ENCODE assay signal across 8 cellular contexts in genomic region chr7:19122018-19122588, GRCh38. TPM values are rescaled to one million over a fixed set of nuclear protein-coding genes. Genes with fewer than 3 reads are reported as not detected.
DNase-seq lines count a peak whose midpoint lies in the region; ATAC-seq and TF ChIP-seq lines count a peak whose summit lies in the region.

No MANE protein-coding gene starts in this region.

- dilution Hi-C loops in IMR-90 (cut with HindIII; ENCODE audit: low sequenced_read_pairs, unreplicated experiment): no loop called here

- H4K20me1 ChIP-seq in IMR-90 (ENCODE audit: insufficient read depth, low read length): no peaks in the 10 kb centered on the region

- H2AFZ ChIP-seq in IMR-90 (replicated peaks; ENCODE audit: low read length, poor library complexity): no peak overlapping the region

- no peak overlapping the region for H3K4me3 ChIP-seq in IMR-90 (ENCODE audit: insufficient read depth, low read depth, low read length)
- H3K4me3 ChIP-seq in stomach: no peak overlapping the region

- TF ChIP-seq EP300 in stomach (IDR thresholded peaks at IDR 0.05): no peak

- no peaks in the 10 kb centered on the region for H3K36me3 ChIP-seq in IMR-90 (ENCODE audit: control insufficient read depth, insufficient read depth, low read length)
- H3K36me3 ChIP-seq in stomach: no peaks in the 10 kb centered on the region

- no peak overlapping the region for H3K4me3 Mint-ChIP-seq in glutamatergic neuron (ENCODE audit: unreplicated experiment)

- H2AK5ac ChIP-seq in IMR-90 (ENCODE audit: low read depth, low read length): no peak overlapping the region

- H3K36me3 Mint-ChIP-seq in glutamatergic neuron (ENCODE audit: unreplicated experiment): no peaks in the 10 kb centered on the region

- H3K56ac ChIP-seq in IMR-90 (ENCODE audit: extremely low read depth, insufficient read depth, low read length): no peak overlapping the region

- in situ Hi-C loops in IMR-90 (cut with MboI; ENCODE audit: low sequenced_read_pairs): loop anchor here (5.0 to 25.0 kb wide), 2 partner anchors 320 to 760 kb away; no protein-coding TSS in a partner anchor

- no peak overlapping the region for H2BK120ac ChIP-seq in IMR-90 (ENCODE audit: low read depth, low read length)

- CTCF ChIA-PET in IMR-90 (lab: Yijun Ruan, JAX): interaction anchor here (0.5 to 3.8 kb wide), 12 partner anchors 24 to 529 kb away, joined by 3 to 18 read pairs (median 4); no protein-coding TSS in a partner anchor

- H3K18ac ChIP-seq in IMR-90 (ENCODE audit: low read depth, low read length): no peak overlapping the region

- H4K91ac ChIP-seq in IMR-90 (ENCODE audit: insufficient read depth, low read depth, low read length): no peak overlapping the region

- H2AK9ac ChIP-seq in IMR-90 (replicated peaks; ENCODE audit: low read depth, low read length, poor library complexity): no peak overlapping the region

- H3K27me3 ChIP-seq in IMR-90 (ENCODE audit: control insufficient read depth, insufficient read depth, low read length) (peaks cover 2% of the 10 kb centered on the region; the same call in 1 of the 2 replicates), stomach (peaks cover 0 to 55% (median 34%) of the 10 kb centered on the region in 3 donors)

- no peak overlapping the region for H3K9ac ChIP-seq in IMR-90 (ENCODE audit: low read depth, low read length)

- no peak overlapping the region for H3K14ac ChIP-seq in IMR-90 (replicated peaks; ENCODE audit: low read depth, low read length)

- no CpG with 5 or more reads among the region's 2 CpGs for WGBS in IMR-90 (ENCODE audit: extremely low coverage in 2 of 2, insufficient read length in 1 of 2), 2 experiments
- 34 to 46% (median 43%) methylated on average over 2 of the region's 2 CpGs for WGBS in stomach, 5 donors

- no peak overlapping the region for H3K4me2 ChIP-seq in IMR-90 (ENCODE audit: low read depth, low read length)

- H4K5ac ChIP-seq in IMR-90 (ENCODE audit: low read depth, low read length): no peak overlapping the region

- H2BK20ac ChIP-seq in IMR-90 (ENCODE audit: low read depth, low read length): no peak overlapping the region

- no peak overlapping the region for H2BK5ac ChIP-seq in IMR-90 (ENCODE audit: low read depth, low read length, poor library complexity, severe bottlenecking)

- no peaks in the 10 kb centered on the region for H3K9me1 ChIP-seq in IMR-90 (ENCODE audit: insufficient read depth, low read length)

- no peak overlapping the region for H2BK15ac ChIP-seq in IMR-90 (ENCODE audit: low read depth, low read length)

- H3K27ac ChIP-seq in C4-2B (no peak overlapping the region), IMR-90 (ENCODE audit: insufficient read depth, low read length) (no peak overlapping the region), stomach (no peak overlapping the region)

- H3K79me1 ChIP-seq in IMR-90 (ENCODE audit: low read depth in 1 of 2, low read length in 2 of 2): peaks cover 0 to 11% of the 10 kb centered on the region in 2 experiments; a peak in 1 of 4 replicates

- H3K4ac ChIP-seq in IMR-90 (ENCODE audit: low read depth, low read length): no peak overlapping the region

- TF ChIP-seq POLR2A in IMR-90 (IDR thresholded peaks at IDR 0.05; ENCODE audit: low read depth, low read length) (no peak), stomach (IDR thresholded peaks at IDR 0.05) (no peak)

- H3K4me1 ChIP-seq in IMR-90 (ENCODE audit: control insufficient read depth, insufficient read depth, low read length) (no peaks in the 10 kb centered on the region; the same call in 1 of the 2 replicates), stomach (peaks cover 11 to 20% (median 17%) of the 10 kb centered on the region in 4 donors)

- DNase-seq in IMR-90 (peak; percentile 72), SKM-1 (lab: John Stamatoyannopoulos, UW; ENCODE audit: unreplicated experiment) (peak; percentile 16), glutamatergic neuron (no peak), GDM1 (lab: John Stamatoyannopoulos, UW) (no peak), stomach (no peak)

- TF ChIP-seq RAD21 in IMR-90 (IDR thresholded peaks at IDR 0.05; ENCODE audit: low read length): peak; percentile 90

- peak; percentile 90 for TF ChIP-seq CTCF in C4-2B (conservative IDR thresholded peaks at IDR 0.05)
- peak; percentile 92 for TF ChIP-seq CTCF in IMR-90 (conservative IDR thresholded peaks at IDR 0.05; ENCODE audit: low read depth, low read length)
- peak; percentile 70 for TF ChIP-seq CTCF in glutamatergic neuron (IDR thresholded peaks at IDR 0.05; ENCODE audit: partially characterized antibody, unreplicated experiment)
- TF ChIP-seq CTCF in stomach (IDR thresholded peaks at IDR 0.05): peak in 2 of 7 experiments; percentile 8 to 16

- POLR2A ChIA-PET in IMR-90 (lab: Charles Lee; ENCODE audit: unreplicated experiment): no interaction called here

- no peaks in the 10 kb centered on the region for H3K9me3 Mint-ChIP-seq in glutamatergic neuron (ENCODE audit: unreplicated experiment)

- BruUV-seq in IMR-90 (replicated peaks; lab: Mats Ljungman, UMichigan): no TSS peak

- H3K4me1 Mint-ChIP-seq in glutamatergic neuron (ENCODE audit: low read depth, unreplicated experiment): no peaks in the 10 kb centered on the region

- H3K23ac ChIP-seq in IMR-90 (ENCODE audit: low read depth, low read length): no peak overlapping the region

- H3K27me3 Mint-ChIP-seq in glutamatergic neuron (ENCODE audit: unreplicated experiment): peaks cover 19% of the 10 kb centered on the region

- H3K27ac Mint-ChIP-seq in glutamatergic neuron (ENCODE audit: unreplicated experiment): no peak overlapping the region

- H4K8ac ChIP-seq in IMR-90 (ENCODE audit: low read depth in 2 of 2, low read length in 2 of 2): no peak overlapping the region

- no peaks in the 10 kb centered on the region for H3K9me3 ChIP-seq in IMR-90 (ENCODE audit: control insufficient read depth, insufficient read depth, low read length)
- no peaks in the 10 kb centered on the region for H3K9me3 ChIP-seq in stomach

- ATAC-seq in IMR-90 (ENCODE audit: low read depth) (no peak), GM19351 (IDR thresholded peaks at IDR 0.05; ENCODE audit: unreplicated experiment) (no peak), GM18519 (IDR thresholded peaks at IDR 0.05; ENCODE audit: low FRiP score, unreplicated experiment) (no peak)

- intact Hi-C loops in IMR-90 (cut with micrococcal nuclease) (loop anchor here (1.0 to 5.0 kb wide), 5 partner anchors 170 to 770 kb away; no protein-coding TSS in a partner anchor), stomach (cut with DNase I; ENCODE audit: low total_unique reads) (no loop called here)

TF ChIP-seq in IMR-90, 13 proteins besides CTCF, POLR2A, EP300 and RAD21:
- TF ChIP-seq BHLHE40 (IDR thresholded peaks at IDR 0.05; ENCODE audit: low read depth, low read length): no peak
- no peak for TF ChIP-seq ELK1 (IDR thresholded peaks at IDR 0.05; ENCODE audit: borderline replicate concordance, low read depth, low read length)
- 0 out of 2 replicates have a peak, but pooled peaks have one; percentile 17 for TF ChIP-seq NFE2L2 (IDR thresholded peaks at IDR 0.05; ENCODE audit: low read depth, low read length)
- TF ChIP-seq USF2 (IDR thresholded peaks at IDR 0.05; ENCODE audit: low read depth, low read length): no peak
- TF ChIP-seq SMC3 (IDR thresholded peaks at IDR 0.05; ENCODE audit: low read depth, low read length): peak; percentile 97

RNA-seq across cellular contexts. Expression of gene TWIST1, which starts 4.7 kb away (rescaled TPM):
- 5.4 and 18.6 TPM in 2 replicates for total RNA-seq in IMR-90 (2012; rRNA removed)
- polyA plus RNA-seq in IMR-90 (2012; rRNA removed): 36.6 and 42.3 TPM in 2 replicates
- polyA plus RNA-seq in IMR-90 (2012; cell fraction: cytosol; rRNA removed): 22.8 and 64.9 TPM in 2 replicates
- 40.7 and 71.3 TPM in 2 replicates for polyA plus RNA-seq in IMR-90 (2012; cell fraction: nucleus; rRNA removed; ENCODE audit: low replicate concordance)
- not detected for total RNA-seq in glutamatergic neuron (ENCODE audit: unreplicated experiment)
- 100 to 1,000 TPM in 1 of 5 donors, 1 to 10 TPM in 2, under 1 TPM in 1, not detected in 1; 0.58 to 169 (median 5.6) TPM for total RNA-seq in stomach
- polyA plus RNA-seq in stomach: 1 to 10 TPM; 1.2 to 4.6 (median 3.2) TPM

RNA-seq across cellular contexts. Expression of gene FERD3L, which starts 23.1 kb away (rescaled TPM):
- total RNA-seq in IMR-90 (2012; rRNA removed): not detected in 2 replicates
- not detected in 2 replicates for polyA plus RNA-seq in IMR-90 (2012; rRNA removed)
- not detected in 2 replicates for polyA plus RNA-seq in IMR-90 (2012; cell fraction: cytosol; rRNA removed)
- polyA plus RNA-seq in IMR-90 (2012; cell fraction: nucleus; rRNA removed; ENCODE audit: low replicate concordance): not detected in 2 replicates
- total RNA-seq in glutamatergic neuron (ENCODE audit: unreplicated experiment): 0.96 TPM
- not detected for total RNA-seq in stomach
- polyA plus RNA-seq in stomach: not detected

Comparison
In these comparisons a context has a peak if more than half of its experiments do, and no peak if none do; other contexts are left out.
1. DNase-seq: peak in IMR-90 (single experiment) and SKM-1 (single experiment); none in glutamatergic neuron (single experiment), GDM1 (single experiment) and stomach (single experiment).